In genomic region chr10:63266337-63267327, GRCh38 we compare ENCODE assay signal across 8 cellular contexts.
DNase-seq lines count a peak whose midpoint lies in the region; ATAC-seq, FAIRE-seq and TF ChIP-seq lines count a peak whose summit lies in the region.

No MANE protein-coding gene starts in this region.

- H2BK12ac ChIP-seq in neuronal stem cell (ENCODE audit: low read length): no peak overlapping the region

- no peak overlapping the region for H2AK5ac ChIP-seq in neuronal stem cell (ENCODE audit: low read depth, low read length)

- H3K4me1 ChIP-seq in HepG2 (ENCODE audit: insufficient read depth, low read length) (peaks cover 31% of the 10 kb centered on the region), vagina (peaks cover 50% of the 10 kb centered on the region), neuronal stem cell (ENCODE audit: control insufficient read depth in 2 of 2, insufficient read depth in 1 of 2, low read depth in 1 of 2, low read length in 2 of 2) (no peaks in the 10 kb centered on the region)

- TF ChIP-seq POLR2A in HepG2 (IDR thresholded peaks at IDR 0.05; ENCODE audit: insufficient read depth in 1 of 2, low read depth in 2 of 2, low read length in 2 of 2) (no peak), vagina (IDR thresholded peaks at IDR 0.05) (no peak)

- ATAC-seq in HepG2: no peak

- BruUV-seq in HepG2 (replicated peaks; lab: Mats Ljungman, UMichigan): no TSS peak

- no peak overlapping the region for H3K14ac ChIP-seq in neuronal stem cell (ENCODE audit: low read length)

- H4K20me1 ChIP-seq in HepG2 (ENCODE audit: insufficient read depth, low read length): peaks cover 45% of the 10 kb centered on the region

- 2% methylated on average over 6 of the region's 6 CpGs for WGBS in HepG2 (ENCODE audit: low lambda C conversion rate)
- no CpG with 5 or more reads among the region's 6 CpGs for WGBS in neuronal stem cell (ENCODE audit: extremely low coverage in 2 of 2, insufficient read length in 2 of 2, insufficient replicate concordance in 1 of 2), 2 donors

- H3K9me3 ChIP-seq in AG04450 (ENCODE audit: control insufficient read depth, insufficient read depth, low read length): no peaks in the 10 kb centered on the region
- no peaks in the 10 kb centered on the region for H3K9me3 ChIP-seq in HepG2 (ENCODE audit: low read length)
- no peaks in the 10 kb centered on the region for H3K9me3 ChIP-seq in vagina
- no peaks in the 10 kb centered on the region for H3K9me3 ChIP-seq in neuronal stem cell (replicated peaks in 1 of 2; ENCODE audit: control insufficient read depth in 2 of 2, insufficient read depth in 1 of 2, low read depth in 1 of 2, low read length in 2 of 2)

- no peak overlapping the region for H3K4ac ChIP-seq in neuronal stem cell (ENCODE audit: low read length)

- TF ChIP-seq RAD21 in HepG2 (CRISPR knock-in tag; IDR thresholded peaks at IDR 0.05): no peak

- TF ChIP-seq EP300 in HepG2 (IDR thresholded peaks at IDR 0.05; ENCODE audit: low read depth in 2 of 2, low read length in 2 of 2) (no peak), HepG2 (CRISPR knock-in tag; IDR thresholded peaks at IDR 0.05; ENCODE audit: borderline replicate concordance) (no peak)

- FAIRE-seq in HepG2 (lab: Jason Lieb, UNC): no peak

- H3K4me2 ChIP-seq in HepG2 (ENCODE audit: low read depth, low read length) (peak overlapping the region; percentile 76), neuronal stem cell (ENCODE audit: insufficient read depth, low read length, poor library complexity, severe bottlenecking) (no peak overlapping the region)

- H4K8ac ChIP-seq in neuronal stem cell (ENCODE audit: low read depth, low read length): no peak overlapping the region

- DNase-seq in AG04450 (ENCODE audit: low read depth, low spot score): no peak
- DNase-seq in HFF-Myc (ENCODE audit: extremely low read depth, low read depth): no peak
- peak; percentile 50 for DNase-seq in astrocyte of the spinal cord (ENCODE audit: low read depth, low spot score)
- no peak for DNase-seq in HepG2 (ENCODE audit: low spot score)
- DNase-seq in vagina (ENCODE audit: extremely low spot score in 2 of 2): no peak
- DNase-seq in neuronal stem cell (ENCODE audit: low spot score): no peak
- DNase-seq in activated CD4-positive, CD25-positive, alpha-beta regulatory T cell (lab: John Stamatoyannopoulos, UW): no peak
- no peak for DNase-seq in NCI-H345 (lab: John Stamatoyannopoulos, UW)

- intact Hi-C loops in HepG2 (cut with micrococcal nuclease; ENCODE audit: unreplicated experiment): loop anchor here (5.0 kb wide), 2 partner anchors 201 to 256 kb away; partner anchors contain the start of genes JMJD1C and REEP3
- intact Hi-C loops in vagina (cut with DNase I): loop anchor here (5.0 kb wide), 1 partner anchor 366 kb away; no protein-coding TSS in a partner anchor

- peak overlapping the region; percentile 90 for H3K9ac ChIP-seq in HepG2 (ENCODE audit: insufficient read depth, low read depth, low read length)
- H3K9ac ChIP-seq in neuronal stem cell (ENCODE audit: low read depth, low read length, poor library complexity): no peak overlapping the region

- H3K27me3 ChIP-seq in AG04450 (ENCODE audit: control insufficient read depth, insufficient read depth, low read length) (no peaks in the 10 kb centered on the region), HepG2 (ENCODE audit: control insufficient read depth in 1 of 2, insufficient read depth in 2 of 2, low read length in 2 of 2) (no peaks in the 10 kb centered on the region; a peak in 2 of 5 replicates), vagina (no peaks in the 10 kb centered on the region), neuronal stem cell (ENCODE audit: control insufficient read depth in 3 of 3, insufficient read depth in 3 of 3, low read depth in 1 of 3, low read length in 3 of 3) (no peaks in the 10 kb centered on the region)

- no peak overlapping the region for H3K23ac ChIP-seq in neuronal stem cell (ENCODE audit: low read depth, low read length, poor library complexity)

- no peaks in the 10 kb centered on the region for H3K79me1 ChIP-seq in neuronal stem cell (ENCODE audit: low read depth, low read length)

- no peak for TF ChIP-seq CTCF in AG04450 (IDR thresholded peaks at IDR 0.05; ENCODE audit: low read depth, low read length)
- TF ChIP-seq CTCF in HFF-Myc (IDR thresholded peaks at IDR 0.05; ENCODE audit: low read depth, low read length, missing control alignments): no peak
- TF ChIP-seq CTCF in astrocyte of the spinal cord (IDR thresholded peaks at IDR 0.05; ENCODE audit: low read depth, low read length): no peak
- no peak for TF ChIP-seq CTCF in HepG2 (CRISPR knock-in tag; IDR thresholded peaks at IDR 0.05)
- no peak for TF ChIP-seq CTCF in vagina (IDR thresholded peaks at IDR 0.05)

- in situ Hi-C loops in astrocyte of the spinal cord (cut with HindIII; ENCODE audit: low sequenced_read_pairs) (no loop called here), HepG2 (cut with HindIII; ENCODE audit: extremely low pct_ligation_motif_present, low pct_unique_long_range_greater_than_20kb) (no loop called here)

- no peak overlapping the region for H2BK5ac ChIP-seq in neuronal stem cell (ENCODE audit: low read length)

- H3K27ac ChIP-seq in AG04450 (ENCODE audit: low read depth, low read length) (no peak overlapping the region), HepG2 (ENCODE audit: extremely low read length, insufficient read depth, low read length) (peak overlapping the region; percentile 99), vagina (peak overlapping the region; percentile 94), neuronal stem cell (replicated peaks; ENCODE audit: low read length) (no peak overlapping the region)

- peaks cover 0 to 4% of the 10 kb centered on the region in 2 experiments; a peak in 2 of 5 replicates for H3K36me3 ChIP-seq in HepG2 (replicated peaks in 1 of 2; ENCODE audit: control insufficient read depth in 1 of 2, insufficient read depth in 2 of 2, low read length in 2 of 2)
- no peaks in the 10 kb centered on the region for H3K36me3 ChIP-seq in vagina
- H3K36me3 ChIP-seq in neuronal stem cell (replicated peaks in 1 of 2; ENCODE audit: control insufficient read depth in 2 of 2, insufficient read depth in 2 of 2, low read length in 2 of 2): peaks cover 0 to 22% of the 10 kb centered on the region in 2 donors

- POLR2A ChIA-PET in AG04450 (lab: Yijun Ruan, JAX) (interaction anchor here (0.5 to 3.7 kb wide), 2 partner anchors 46 to 364 kb away, joined by 9 to 26 read pairs; no protein-coding TSS in a partner anchor), HepG2 (lab: Yijun Ruan, JAX) (interaction anchor here (3.4 to 3.5 kb wide), 2 partner anchors 11 to 363 kb away, joined by 27 to 30 read pairs; no protein-coding TSS in a partner anchor)

- H3K18ac ChIP-seq in neuronal stem cell (ENCODE audit: low read length): no peak overlapping the region

- H2BK15ac ChIP-seq in neuronal stem cell (ENCODE audit: low read length): no peak overlapping the region

- H2AFZ ChIP-seq in HepG2 (ENCODE audit: low read length) (no peak overlapping the region), neuronal stem cell (ENCODE audit: low read length) (no peak overlapping the region)

- CTCF ChIA-PET in AG04450 (lab: Charles Lee): interaction anchor here (0.6 to 3.3 kb wide), 2 partner anchors 353 to 363 kb away, joined by 6 to 18 read pairs; no protein-coding TSS in a partner anchor
- CTCF ChIA-PET in HepG2 (lab: Yijun Ruan, JAX; ENCODE audit: low intra/inter-chr PET ratio, low total read pairs): no interaction called here

- no peak overlapping the region for H4K91ac ChIP-seq in neuronal stem cell (ENCODE audit: low read depth, low read length, poor library complexity)

- peaks cover 91% of the 10 kb centered on the region for H3K79me2 ChIP-seq in HepG2 (ENCODE audit: insufficient read depth, low read length)

- H3K4me3 ChIP-seq in AG04450 (ENCODE audit: low read depth, low read length) (peak overlapping the region; percentile 65), HFF-Myc (replicated peaks; ENCODE audit: low read depth, low read length) (peak overlapping the region; percentile 60), astrocyte of the spinal cord (ENCODE audit: low read depth, low read length) (peak overlapping the region; percentile 79), HepG2 (replicated peaks in 1 of 3; ENCODE audit: insufficient read depth in 1 of 3, low read depth in 2 of 3, low read length in 3 of 3) (peak overlapping the region; percentile 61 to 100 (median 79)), vagina (peak overlapping the region; percentile 56 to 59), neuronal stem cell (ENCODE audit: low read length in 2 of 2) (peak overlapping the region in 1 of 2 donors; percentile 58)

- H2BK120ac ChIP-seq in neuronal stem cell (ENCODE audit: low read depth, low read length): no peak overlapping the region

TF ChIP-seq in HepG2, 621 proteins besides CTCF, POLR2A, EP300 and RAD21 (continues in another document):
- no peak for TF ChIP-seq IKZF4 (CRISPR knock-in tag; IDR thresholded peaks at IDR 0.05; ENCODE audit: borderline replicate concordance, low read depth, not compliant biosample characterization)
- TF ChIP-seq ZC3H4 (CRISPR knock-in tag; IDR thresholded peaks at IDR 0.05; ENCODE audit: borderline replicate concordance): no peak
- TF ChIP-seq CERS6 (CRISPR knock-in tag; IDR thresholded peaks at IDR 0.05): no peak
- TF ChIP-seq ZNF567 (CRISPR knock-in tag; IDR thresholded peaks at IDR 0.05; ENCODE audit: borderline replicate concordance): no peak
- no peak for TF ChIP-seq DDIT3 (CRISPR knock-in tag; IDR thresholded peaks at IDR 0.05)
- TF ChIP-seq CEBPG (CRISPR knock-in tag; IDR thresholded peaks at IDR 0.05): no peak
- TF ChIP-seq KDM5A (IDR thresholded peaks at IDR 0.05; ENCODE audit: borderline replicate concordance, low read length): no peak

Comparison
In these comparisons a context has a peak if more than half of its experiments do, and no peak if none do; other contexts are left out.
1. H3K27ac ChIP-seq: peak in HepG2 (single experiment) and vagina (single experiment); none in AG04450 (single experiment) and neuronal stem cell (single experiment).